Comparison of ENCODE assay signal across 10 cellular contexts in genomic region chr18:75408554-75409506, GRCh38. TPM values are rescaled to one million over a fixed set of nuclear protein-coding genes. Genes with fewer than 3 reads are reported as not detected.
DNase-seq lines count a peak whose midpoint lies in the region; ATAC-seq, FAIRE-seq and TF ChIP-seq lines count a peak whose summit lies in the region.
"Had no signal": no experiment of that assay in that cellular context is flagged by ENCODE, and none has a peak within 500 bp of the region (broad histone marks: within the 10 kb centered on the region; RNA-seq: fewer than 3 reads in every experiment).

No MANE protein-coding gene starts in this region.

- no peaks in the 10 kb centered on the region; the same call in 1 of the 2 replicates for H3K9me3 ChIP-seq in AG04450 (ENCODE audit: control insufficient read depth, insufficient read depth, low read length)

- CTCF ChIA-PET in AG04450 (lab: Charles Lee): no interaction called here

- TF ChIP-seq CTCF in AG04450 (IDR thresholded peaks at IDR 0.05; ENCODE audit: low read depth, low read length) (no peak), GM10266 (IDR thresholded peaks at IDR 0.05; ENCODE audit: control insufficient read depth, insufficient read depth, low read depth, missing control alignments) (no peak)

- no peak overlapping the region for H3K4me3 ChIP-seq in AG04450 (ENCODE audit: low read depth, low read length)

- peaks cover 5% of the 10 kb centered on the region for H3K27me3 ChIP-seq in AG04450 (ENCODE audit: control insufficient read depth, insufficient read depth, low read length)

- peak overlapping the region; percentile 60 for H3K27ac ChIP-seq in AG04450 (ENCODE audit: low read depth, low read length)

- ATAC-seq in GM21723 (IDR thresholded peaks at IDR 0.05; ENCODE audit: unreplicated experiment) (no peak), HG02642 (IDR thresholded peaks at IDR 0.05; ENCODE audit: poor library complexity, unreplicated experiment) (no peak)

- DNase-seq in AG04450 (ENCODE audit: low read depth, low spot score) (peak; percentile 88), HT1080 (ENCODE audit: low read depth) (peak; percentile 99), kidney tubule cell (ENCODE audit: low spot score) (peak; percentile 99), frontal cortex (ENCODE audit: low spot score in 2 of 2) (no peak), GM10266 (ENCODE audit: extremely low spot score) (no peak)
- peak; percentile 2 to 27 (median 6) for DNase-seq in activated CD8-positive, alpha-beta memory T cell treated with anti-CD3 and anti-CD28 coated beads for 48 hours (ENCODE audit: low read depth in 2 of 3, low spot score in 2 of 3)
- DNase-seq: NCI-H2029 treated with DMSO at 0.1 percent for 48 hours had no signal

- FAIRE-seq in frontal cortex (lab: Jason Lieb, UNC): no peak
- FAIRE-seq: endometrium had no signal

- POLR2A ChIA-PET in AG04450 (lab: Yijun Ruan, JAX): interaction anchor here (0.6 kb wide), 1 partner anchor 207 kb away, joined by 4 read pairs; no protein-coding TSS in a partner anchor

RNA-seq across cellular contexts. Expression of gene SMIM21, which starts 18.7 kb away (rescaled TPM):
- polyA plus RNA-seq in AG04450 (2011; rRNA removed): not detected in 2 replicates
- not detected in 2 replicates for polyA minus RNA-seq in AG04450 (2011; rRNA and poly(A)+ RNA removed)
- not detected in 2 replicates for total RNA-seq in HT1080 (2014; rRNA removed; shearing (Covaris generic))
- polyA plus RNA-seq in HT1080 (2015; cell fraction: cytosol; rRNA removed): not detected in 2 replicates
- polyA plus RNA-seq in HT1080 (2015; cell fraction: nucleus; rRNA removed): not detected in 2 replicates
- not detected for total RNA-seq in frontal cortex

Comparison
In these comparisons a context has a peak if more than half of its experiments do, and no peak if none do; other contexts are left out.
1. DNase-seq: peak in AG04450 (single experiment), HT1080 (single experiment), activated CD8-positive, alpha-beta memory T cell treated with anti-CD3 and anti-CD28 coated beads for 48 hours (3 of 3) and kidney tubule cell (single experiment); none in frontal cortex (0 of 2) and GM10266 (single experiment).